In genomic region chr11:129006161-129006560, GRCh38 we compare ENCODE assay signal across 23 cellular contexts.
"Had no signal": no experiment of that assay in that cellular context is flagged by ENCODE, and none has a peak within 500 bp of the region (broad histone marks: within the 10 kb centered on the region; RNA-seq: fewer than 3 reads in every experiment).

No MANE protein-coding gene starts in this region.

- H3K4me3 Mint-ChIP-seq: dendritic cell treated with granulocyte-macrophage colony-stimulating factor and Interleukin-4, amounts not matched to agents 40 ng/mL and 50 ng/mL, for 4 days; effector memory CD8-positive, alpha-beta T cell; endodermal cell; immature natural killer cell; memory B cell; naive thymus-derived CD4-positive, alpha-beta T cell had no signal

- DNase-seq: colonic mucosa; cortex of kidney; effector CD8-positive, alpha-beta T cell; effector memory CD8-positive, alpha-beta T cell; heart left ventricle; hypothalamus; immature natural killer cell; islet precursor cell; left cardiac atrium; left lung; left ventricle myocardium superior; lower lobe of right lung; mesendoderm; midbrain; naive thymus-derived CD4-positive, alpha-beta T cell had no signal

- H3K4me1 Mint-ChIP-seq: endodermal cell; immature natural killer cell; memory B cell; naive thymus-derived CD4-positive, alpha-beta T cell had no signal

- ATAC-seq: effector memory CD8-positive, alpha-beta T cell; gastroesophageal sphincter; heart left ventricle; left cardiac atrium; left lung; left ventricle myocardium superior; lower lobe of right lung; naive thymus-derived CD4-positive, alpha-beta T cell had no signal

- H3K27me3 ChIP-seq: colonic mucosa, esophagus muscularis mucosa, gastroesophageal sphincter, heart left ventricle, hepatocyte, left lung had no signal

- H3K27me3 Mint-ChIP-seq: dendritic cell treated with granulocyte-macrophage colony-stimulating factor and Interleukin-4, amounts not matched to agents 40 ng/mL and 50 ng/mL, for 4 days had no signal

- H2AFZ ChIP-seq: hepatocyte had no signal

- H3K9me3 Mint-ChIP-seq: effector memory CD8-positive, alpha-beta T cell had no signal

- H3K36me3 Mint-ChIP-seq: memory B cell had no signal

- H3K27ac Mint-ChIP-seq: dendritic cell treated with granulocyte-macrophage colony-stimulating factor and Interleukin-4, amounts not matched to agents 40 ng/mL and 50 ng/mL, for 4 days; effector memory CD8-positive, alpha-beta T cell; endodermal cell; immature natural killer cell; memory B cell; naive thymus-derived CD4-positive, alpha-beta T cell had no signal

- FAIRE-seq: endometrium, frontal cortex had no signal

- H3K4me3 ChIP-seq: colonic mucosa, esophagus muscularis mucosa, gastroesophageal sphincter, heart left ventricle, hepatocyte, left lung, lower lobe of right lung had no signal

- H3K4me2 ChIP-seq: hepatocyte had no signal

- H3K27ac ChIP-seq: colonic mucosa, esophagus muscularis mucosa, gastroesophageal sphincter, heart left ventricle, hepatocyte, left lung, lower lobe of right lung had no signal

- H3K79me2 ChIP-seq: hepatocyte had no signal

- H3K4me1 ChIP-seq: colonic mucosa, esophagus muscularis mucosa, gastroesophageal sphincter, heart left ventricle, left lung, lower lobe of right lung had no signal

- H3K36me3 ChIP-seq: colonic mucosa, esophagus muscularis mucosa, gastroesophageal sphincter, heart left ventricle, left lung, lower lobe of right lung had no signal
